In genomic region chr7:142808802-142809583, GRCh38 we compare ENCODE assay signal across 8 cellular contexts. TPM values are rescaled to one million over a fixed set of nuclear protein-coding genes. Genes with fewer than 3 reads are reported as not detected.
DNase-seq lines count a peak whose midpoint lies in the region; ATAC-seq and TF ChIP-seq lines count a peak whose summit lies in the region.

No MANE protein-coding gene starts in this region.

- peaks cover 97% of the 10 kb centered on the region for H3K4me1 Mint-ChIP-seq in stimulated activated naive CD8-positive, alpha-beta T cell treated with anti-CD3 and anti-CD28 coated beads, Interleukin-15, amount 100 ng/mL, for 72 hours

- peaks cover 84% of the 10 kb centered on the region for H3K79me2 ChIP-seq in DND-41 (ENCODE audit: insufficient read depth, low read length)

- peak overlapping the region; percentile 81 for H3K4me2 ChIP-seq in DND-41 (ENCODE audit: insufficient read depth, low read length)

- no peaks in the 10 kb centered on the region for H3K27me3 Mint-ChIP-seq in stimulated activated naive CD8-positive, alpha-beta T cell treated with anti-CD3 and anti-CD28 coated beads, Interleukin-15, amount 100 ng/mL, for 72 hours

- ATAC-seq in DND-41 (ENCODE audit: insufficient read depth, low read depth): peak; percentile 49
- peak; percentile 83 for ATAC-seq in GM21447 (IDR thresholded peaks at IDR 0.05; ENCODE audit: unreplicated experiment)
- ATAC-seq in left colon: peak; percentile 75
- peak; percentile 82 for ATAC-seq in stimulated activated naive CD8-positive, alpha-beta T cell treated with anti-CD3 and anti-CD28 coated beads, Interleukin-15, amount 100 ng/mL, for 72 hours

- H3K27me3 ChIP-seq in DND-41 (ENCODE audit: insufficient read depth, low read length, poor library complexity) (no peaks in the 10 kb centered on the region), uterus (no peaks in the 10 kb centered on the region), WERI-Rb-1 (ENCODE audit: insufficient read depth, low read depth, severe bottlenecking) (no peaks in the 10 kb centered on the region)

- intact Hi-C loops in left colon (cut with DNase I, micrococcal nuclease): no loop called here
- intact Hi-C loops in uterus (cut with DNase I; ENCODE audit: low total_unique reads): no loop called here

- no peak for TF ChIP-seq POLR2A in uterus (IDR thresholded peaks at IDR 0.05)

- H3K27ac Mint-ChIP-seq in stimulated activated naive CD8-positive, alpha-beta T cell treated with anti-CD3 and anti-CD28 coated beads, Interleukin-15, amount 100 ng/mL, for 72 hours: peak overlapping the region; percentile 99 to 100

- no peak overlapping the region for H2AFZ ChIP-seq in DND-41 (ENCODE audit: low read depth, low read length)

- H3K9ac ChIP-seq in DND-41 (ENCODE audit: low read depth, low read length): peak overlapping the region; percentile 99

- H4K20me1 ChIP-seq in DND-41 (ENCODE audit: insufficient read depth, low read length): no peaks in the 10 kb centered on the region

- H3K4me1 ChIP-seq in DND-41 (ENCODE audit: insufficient read depth, low read length): peaks cover 97% of the 10 kb centered on the region
- H3K4me1 ChIP-seq in uterus: no peaks in the 10 kb centered on the region

- H3K4me3 ChIP-seq in DND-41 (ENCODE audit: low read depth in 1 of 2, low read length in 2 of 2) (peak overlapping the region in 1 of 2 experiments; percentile 44; a peak in 2 of 4 replicates), uterus (no peak overlapping the region), WERI-Rb-1 (ENCODE audit: low read depth, low read length) (no peak overlapping the region)
- peak overlapping the region; percentile 41 for H3K4me3 ChIP-seq in Jurkat, Clone E6-1 (ENCODE audit: low read length)

- DNase-seq in DND-41 (peak; percentile 100), activated T-cell treated with anti-CD3 and anti-CD28 coated beads for 4 hours (peak; percentile 90), left colon (peak; percentile 35 to 66), uterus (no peak), WERI-Rb-1 (no peak)
- peak; percentile 100 for DNase-seq in Jurkat, Clone E6-1 (ENCODE audit: low read depth, low spot score)
- DNase-seq in stimulated activated naive CD8-positive, alpha-beta T cell treated with anti-CD3 and anti-CD28 coated beads, Interleukin-15, amount 100 ng/mL, for 72 hours: peak; percentile 96 to 98

- H3K36me3 ChIP-seq in DND-41 (ENCODE audit: insufficient read depth, low read length): peaks cover 1% of the 10 kb centered on the region
- H3K36me3 ChIP-seq in uterus: no peaks in the 10 kb centered on the region
- no peaks in the 10 kb centered on the region for H3K36me3 ChIP-seq in WERI-Rb-1

- H3K9me3 ChIP-seq in DND-41 (ENCODE audit: insufficient read depth, low read length, severe bottlenecking) (no peaks in the 10 kb centered on the region), uterus (no peaks in the 10 kb centered on the region), WERI-Rb-1 (ENCODE audit: severe bottlenecking) (no peaks in the 10 kb centered on the region)

- peak overlapping the region; percentile 83 to 95 for H3K4me3 Mint-ChIP-seq in stimulated activated naive CD8-positive, alpha-beta T cell treated with anti-CD3 and anti-CD28 coated beads, Interleukin-15, amount 100 ng/mL, for 72 hours

- peak overlapping the region; percentile 99 for H3K27ac ChIP-seq in DND-41 (ENCODE audit: low read length)
- no peak overlapping the region for H3K27ac ChIP-seq in uterus
- H3K27ac ChIP-seq in WERI-Rb-1: no peak overlapping the region

- no peaks in the 10 kb centered on the region for H3K9me3 Mint-ChIP-seq in stimulated activated naive CD8-positive, alpha-beta T cell treated with anti-CD3 and anti-CD28 coated beads, Interleukin-15, amount 100 ng/mL, for 72 hours

- TF ChIP-seq CTCF in DND-41 (IDR thresholded peaks at IDR 0.05; ENCODE audit: borderline replicate concordance, extremely low read depth, low read length, poor library complexity, severe bottlenecking) (peak; percentile 11), uterus (IDR thresholded peaks at IDR 0.05) (no peak), WERI-Rb-1 (IDR thresholded peaks at IDR 0.05; ENCODE audit: low read depth, low read length) (no peak)

RNA-seq across cellular contexts. Expression of gene PRSS2, which starts 38.2 kb away (rescaled TPM):
- not detected for polyA plus RNA-seq in Jurkat, Clone E6-1 (2012; ENCODE audit: insufficient read depth, insufficient read length)
- total RNA-seq in left colon: 1 to 10 TPM in 1 of 2 donors, not detected in 1; 4.0 TPM
- not detected for total RNA-seq in uterus

RNA-seq across cellular contexts. Expression of gene EPHB6, which starts 45.9 kb away (rescaled TPM):
- polyA plus RNA-seq in Jurkat, Clone E6-1 (2012; ENCODE audit: insufficient read depth, insufficient read length): 34.2 TPM
- total RNA-seq in left colon (1 to 10 TPM; 1.2 to 3.2 TPM), uterus (10 to 100 TPM in 3 of 4 donors, 1 to 10 TPM in 1; 1.5 to 34.6 (median 21.9) TPM)

RNA-seq across cellular contexts. Expression of gene PRSS1, which starts 59.7 kb away (rescaled TPM):
- not detected for polyA plus RNA-seq in Jurkat, Clone E6-1 (2012; ENCODE audit: insufficient read depth, insufficient read length)
- total RNA-seq in left colon: 1 to 10 TPM in 1 of 2 donors, not detected in 1; 4.0 TPM
- 1 to 10 TPM in 1 of 4 donors, not detected in 3; 1.0 TPM for total RNA-seq in uterus

Comparison
In these comparisons a context has a peak if more than half of its experiments do, and no peak if none do; other contexts are left out.
1. DNase-seq: peak in DND-41 (single experiment), Jurkat, Clone E6-1 (single experiment), activated T-cell treated with anti-CD3 and anti-CD28 coated beads for 4 hours (single experiment), left colon (2 of 2) and stimulated activated naive CD8-positive, alpha-beta T cell treated with anti-CD3 and anti-CD28 coated beads, Interleukin-15, amount 100 ng/mL, for 72 hours (2 of 2); none in uterus (0 of 2) and WERI-Rb-1 (single experiment).
2. Peak in every context shown above with its lines, with median percentiles within 50 percentile points of each other: ATAC-seq.